Comparison of ENCODE assay signal across 8 cellular contexts in the genomic region with DNA sequence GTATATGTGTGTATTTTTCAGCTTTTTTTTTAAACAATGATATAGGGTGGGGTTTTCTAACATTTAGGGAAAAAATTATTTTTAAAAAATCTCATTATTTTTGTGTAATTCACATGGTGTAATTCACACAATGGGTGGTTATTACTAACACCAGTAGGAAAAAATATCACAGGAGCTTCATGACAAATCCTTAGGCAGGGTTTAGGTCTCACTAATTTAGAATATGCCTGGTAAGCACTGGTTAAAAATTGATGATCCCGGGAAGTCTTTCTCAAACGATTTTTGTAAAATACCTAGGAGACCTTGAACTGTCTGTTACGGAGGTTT. TPM values are rescaled to one million over a fixed set of nuclear protein-coding genes. Genes with fewer than 3 reads are reported as not detected.
DNase-seq lines count a peak whose midpoint lies in the region; ATAC-seq, FAIRE-seq and TF ChIP-seq lines count a peak whose summit lies in the region.

No MANE protein-coding gene starts in this region.

- H3K9me3 ChIP-seq in K562 (replicated peaks; ENCODE audit: control insufficient read depth, insufficient read depth, low read depth, low read length) (no peaks in the 10 kb centered on the region), muscle layer of colon (ENCODE audit: low read length) (no peaks in the 10 kb centered on the region)

- DNase-seq in K562 (ENCODE audit: extremely low read depth in 1 of 4, low spot score in 3 of 4) (no peak), iPS-NIHi7 (ENCODE audit: extremely low spot score) (no peak), NCI-H1105 (lab: John Stamatoyannopoulos, UW) (no peak)
- DNase-seq in stimulated activated naive CD4-positive, alpha-beta T cell treated with Interleukin-2 at 50 U/mL for 16 hours (lab: John Stamatoyannopoulos, UW): no peak

- no peaks in the 10 kb centered on the region for H3K9me1 ChIP-seq in K562 (ENCODE audit: control insufficient read depth, insufficient read depth, low read length)

- H3K9ac ChIP-seq in K562 (ENCODE audit: insufficient read depth in 1 of 2, low read depth in 2 of 2, low read length in 2 of 2): peak overlapping the region; percentile 75 to 84; a peak in 3 of 4 replicates
- H3K9ac ChIP-seq in muscle layer of colon (ENCODE audit: low read length): peak overlapping the region; percentile 59

- H3K27me3 ChIP-seq in K562 (ENCODE audit: control insufficient read depth in 2 of 2, insufficient read depth in 2 of 2, low read length in 2 of 2) (no peaks in the 10 kb centered on the region), muscle layer of colon (ENCODE audit: control insufficient read depth in 1 of 2, insufficient read depth in 2 of 2, low read length in 2 of 2) (no peaks in the 10 kb centered on the region)

- in situ Hi-C loops in K562 (cut with MboI): no loop called here

- peak; percentile 29 for ATAC-seq in HG02759 (IDR thresholded peaks at IDR 0.05; ENCODE audit: unreplicated experiment)
- ATAC-seq in K562: no peak
- no peak for ATAC-seq in HG02623 (IDR thresholded peaks at IDR 0.05; ENCODE audit: unreplicated experiment)

- intact Hi-C loops in K562 (cut with micrococcal nuclease): loop anchor here (2.0 kb wide), 2 partner anchors 14 to 16 kb away; no protein-coding TSS in a partner anchor

- POLR2A ChIA-PET in K562 (lab: Yijun Ruan, JAX): interaction anchor here (0.6 to 5.5 kb wide), 16 partner anchors 9 to 317 kb away, joined by 3 to 60 read pairs (median 4); a partner anchor contains a TSS

- H3K36me3 ChIP-seq in K562 (ENCODE audit: control insufficient read depth, insufficient read depth, low read length) (no peaks in the 10 kb centered on the region), muscle layer of colon (ENCODE audit: insufficient read depth, low read length) (no peaks in the 10 kb centered on the region)

- peak overlapping the region; percentile 73 for H3K4me2 ChIP-seq in K562 (ENCODE audit: insufficient read depth, low read length)

- no peak for TF ChIP-seq EP300 in K562 (IDR thresholded peaks at IDR 0.05; ENCODE audit: low read length)

- no peak; the same call in 1 of the 2 replicates for TF ChIP-seq CTCF in 22Rv1 (IDR thresholded peaks at IDR 0.05)
- TF ChIP-seq CTCF in K562 (IDR thresholded peaks at IDR 0.05 in 2 of 3, conservative IDR thresholded peaks at IDR 0.05 in 1 of 3; ENCODE audit: insufficient read depth in 2 of 3, low read depth in 1 of 3, low read length in 3 of 3): no peak

- WGBS in K562 (ENCODE audit: insufficient coverage, low coverage, missing lambda C conversion rate): 0% methylated on average over 3 of the region's 3 CpGs

- FAIRE-seq in K562 (lab: Jason Lieb, UNC): no peak

- H3K4me3 ChIP-seq in K562 (peak overlapping the region; percentile 23; the same call in 1 of the 2 replicates), muscle layer of colon (ENCODE audit: low read depth in 1 of 2, low read length in 2 of 2) (peak overlapping the region; percentile 21 to 72)

- H3K4me1 ChIP-seq in K562 (replicated peaks in 1 of 2; ENCODE audit: control insufficient read depth in 2 of 2, insufficient read depth in 2 of 2, low read length in 2 of 2): peaks cover 21 to 32% of the 10 kb centered on the region in 2 experiments; a peak in 4 of 5 replicates
- peaks cover 25% of the 10 kb centered on the region for H3K4me1 ChIP-seq in muscle layer of colon (ENCODE audit: insufficient read depth, low read length)

- no peaks in the 10 kb centered on the region for H4K20me1 ChIP-seq in K562 (replicated peaks; ENCODE audit: control insufficient read depth, insufficient read depth, low read length)

- no peaks in the 10 kb centered on the region for H3K79me2 ChIP-seq in K562 (ENCODE audit: control insufficient read depth, insufficient read depth, low read length)

- BruUV-seq in K562 (replicated peaks; lab: Mats Ljungman, UMichigan): TSS peak; percentile 95

- no peak for TF ChIP-seq POLR2A in K562 (conservative IDR thresholded peaks at IDR 0.05)

- H3K27ac ChIP-seq in 22Rv1 (peak overlapping the region; percentile 94), K562 (ENCODE audit: extremely low read depth, low read depth, low read length) (peak overlapping the region; percentile 95), muscle layer of colon (ENCODE audit: low read depth, low read length) (peak overlapping the region; percentile 47)

- CTCF ChIA-PET in K562 (lab: Yijun Ruan, JAX; ENCODE audit: low intra/inter-chr PET ratio): no interaction called here

- peak overlapping the region; percentile 92 for H2AFZ ChIP-seq in K562 (ENCODE audit: low read depth, low read length)

- TF ChIP-seq RAD21 in K562 (CRISPR knock-in tag; conservative IDR thresholded peaks at IDR 0.05 in 1 of 2, IDR thresholded peaks at IDR 0.05 in 1 of 2): no peak

TF ChIP-seq in K562, 482 proteins besides CTCF, POLR2A, EP300 and RAD21 (continues in another document):
- no peak for TF ChIP-seq ZSCAN29 (IDR thresholded peaks at IDR 0.05)
- no peak for TF ChIP-seq E2F3 (CRISPR knock-in tag; IDR thresholded peaks at IDR 0.05)
- no peak for TF ChIP-seq NFE2 (IDR thresholded peaks at IDR 0.05; ENCODE audit: low read depth)
- peak; percentile 14; the same call in 1 of the 2 replicates for TF ChIP-seq RFX1 (IDR thresholded peaks at IDR 0.05)
- no peak for TF ChIP-seq ZBTB8A (IDR thresholded peaks at IDR 0.05; ENCODE audit: partially characterized antibody)
- TF ChIP-seq PTTG1 (tag; IDR thresholded peaks at IDR 0.05; ENCODE audit: low read depth): no peak
- no peak for TF ChIP-seq FOXK2 (conservative IDR thresholded peaks at IDR 0.05 in 1 of 2, IDR thresholded peaks at IDR 0.05 in 1 of 2; ENCODE audit: low read depth in 2 of 2)
- TF ChIP-seq, protein P1, sequence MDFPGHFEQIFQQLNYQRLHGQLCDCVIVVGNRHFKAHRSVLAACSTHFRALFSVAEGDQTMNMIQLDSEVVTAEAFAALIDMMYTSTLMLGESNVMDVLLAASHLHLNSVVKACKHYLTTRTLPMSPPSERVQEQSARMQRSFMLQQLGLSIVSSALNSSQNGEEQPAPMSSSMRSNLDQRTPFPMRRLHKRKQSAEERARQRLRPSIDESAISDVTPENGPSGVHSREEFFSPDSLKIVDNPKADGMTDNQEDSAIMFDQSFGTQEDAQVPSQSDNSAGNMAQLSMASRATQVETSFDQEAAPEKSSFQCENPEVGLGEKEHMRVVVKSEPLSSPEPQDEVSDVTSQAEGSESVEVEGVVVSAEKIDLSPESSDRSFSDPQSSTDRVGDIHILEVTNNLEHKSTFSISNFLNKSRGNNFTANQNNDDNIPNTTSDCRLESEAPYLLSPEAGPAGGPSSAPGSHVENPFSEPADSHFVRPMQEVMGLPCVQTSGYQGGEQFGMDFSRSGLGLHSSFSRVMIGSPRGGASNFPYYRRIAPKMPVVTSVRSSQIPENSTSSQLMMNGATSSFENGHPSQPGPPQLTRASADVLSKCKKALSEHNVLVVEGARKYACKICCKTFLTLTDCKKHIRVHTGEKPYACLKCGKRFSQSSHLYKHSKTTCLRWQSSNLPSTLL (IDR thresholded peaks at IDR 0.05): no peak
- no peak for TF ChIP-seq ZNF12 (CRISPR knock-in tag; IDR thresholded peaks at IDR 0.05)
- no peak for TF ChIP-seq NFXL1 (CRISPR knock-in tag; IDR thresholded peaks at IDR 0.05)
- TF ChIP-seq MEF2A (IDR thresholded peaks at IDR 0.05; ENCODE audit: control insufficient read depth, low read depth, low read length): no peak
- no peak for TF ChIP-seq ZNF707 (CRISPR knock-in tag; conservative IDR thresholded peaks at IDR 0.05)
- peak; percentile 77 for TF ChIP-seq EWSR1 (IDR thresholded peaks at IDR 0.05; ENCODE audit: borderline replicate concordance, low read depth, partially characterized antibody)
- TF ChIP-seq, protein P2, sequence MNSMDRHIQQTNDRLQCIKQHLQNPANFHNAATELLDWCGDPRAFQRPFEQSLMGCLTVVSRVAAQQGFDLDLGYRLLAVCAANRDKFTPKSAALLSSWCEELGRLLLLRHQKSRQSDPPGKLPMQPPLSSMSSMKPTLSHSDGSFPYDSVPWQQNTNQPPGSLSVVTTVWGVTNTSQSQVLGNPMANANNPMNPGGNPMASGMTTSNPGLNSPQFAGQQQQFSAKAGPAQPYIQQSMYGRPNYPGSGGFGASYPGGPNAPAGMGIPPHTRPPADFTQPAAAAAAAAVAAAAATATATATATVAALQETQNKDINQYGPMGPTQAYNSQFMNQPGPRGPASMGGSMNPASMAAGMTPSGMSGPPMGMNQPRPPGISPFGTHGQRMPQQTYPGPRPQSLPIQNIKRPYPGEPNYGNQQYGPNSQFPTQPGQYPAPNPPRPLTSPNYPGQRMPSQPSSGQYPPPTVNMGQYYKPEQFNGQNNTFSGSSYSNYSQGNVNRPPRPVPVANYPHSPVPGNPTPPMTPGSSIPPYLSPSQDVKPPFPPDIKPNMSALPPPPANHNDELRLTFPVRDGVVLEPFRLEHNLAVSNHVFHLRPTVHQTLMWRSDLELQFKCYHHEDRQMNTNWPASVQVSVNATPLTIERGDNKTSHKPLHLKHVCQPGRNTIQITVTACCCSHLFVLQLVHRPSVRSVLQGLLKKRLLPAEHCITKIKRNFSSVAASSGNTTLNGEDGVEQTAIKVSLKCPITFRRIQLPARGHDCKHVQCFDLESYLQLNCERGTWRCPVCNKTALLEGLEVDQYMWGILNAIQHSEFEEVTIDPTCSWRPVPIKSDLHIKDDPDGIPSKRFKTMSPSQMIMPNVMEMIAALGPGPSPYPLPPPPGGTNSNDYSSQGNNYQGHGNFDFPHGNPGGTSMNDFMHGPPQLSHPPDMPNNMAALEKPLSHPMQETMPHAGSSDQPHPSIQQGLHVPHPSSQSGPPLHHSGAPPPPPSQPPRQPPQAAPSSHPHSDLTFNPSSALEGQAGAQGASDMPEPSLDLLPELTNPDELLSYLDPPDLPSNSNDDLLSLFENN (IDR thresholded peaks at IDR 0.05; ENCODE audit: low read depth in 2 of 2, low read length in 2 of 2): no peak

RNA-seq across cellular contexts. Expression of a gene that starts 29.5 kb away (rescaled TPM):
- 27.8 and 53.4 TPM in 2 replicates for total RNA-seq in K562 (2011; cell fraction: chromatin; rRNA removed; ENCODE audit: low replicate concordance)
- 21.3 and 24.7 TPM in 2 replicates for total RNA-seq in K562 (2011; cell fraction: nucleolus; rRNA removed)
- 26.2 and 28.5 TPM in 2 replicates for total RNA-seq in K562 (2011; cell fraction: nucleoplasm; rRNA removed)
- total RNA-seq in K562 (2014; rRNA removed) (16.8 and 17.7 TPM in 2 replicates), K562 (2014; rRNA removed; fragmentation: Illumina TruSeq; extraction: Trizol) (23.4 and 25.0 TPM in 2 replicates), K562 (2015; rRNA removed; fragmentation: Illumina TruSeq; extraction: Trizol) (18.7 and 21.8 TPM in 2 replicates), K562 (2021) (39.7 and 41.8 TPM in 2 replicates)
- polyA plus RNA-seq in K562 (2011; rRNA removed) (11.4 and 12.9 TPM in 2 replicates), K562 (2014; fragmentation: Illumina TruSeq; extraction: Trizol) (19.3 and 26.7 TPM in 2 replicates), K562 (2014; fragmentation: Nextera tagmentation; extraction: Ambion mirVana) (1 to 10 TPM; 3.0 to 7.1 TPM), K562 (2014; rRNA removed) (16.0 and 23.5 TPM in 2 replicates)
- polyA plus RNA-seq in K562 (2011; cell fraction: cytosol; rRNA removed): 6.8 and 8.6 TPM in 2 replicates
- 19.8 and 24.3 TPM in 2 replicates for polyA plus RNA-seq in K562 (2011; cell fraction: nucleus; rRNA removed)
- 17.7 and 21.1 TPM in 2 replicates for polyA plus RNA-seq in K562 (2012)
- polyA minus RNA-seq in K562 (2011; rRNA and poly(A)+ RNA removed): 36.2 and 44.6 TPM in 2 replicates
- 21.7 and 25.7 TPM in 2 replicates for polyA minus RNA-seq in K562 (2011; cell fraction: cytosol; rRNA and poly(A)+ RNA removed)
- 19.7 and 29.4 TPM in 2 replicates for polyA minus RNA-seq in K562 (2011; cell fraction: nucleus; rRNA and poly(A)+ RNA removed)
